In the genomic region with DNA sequence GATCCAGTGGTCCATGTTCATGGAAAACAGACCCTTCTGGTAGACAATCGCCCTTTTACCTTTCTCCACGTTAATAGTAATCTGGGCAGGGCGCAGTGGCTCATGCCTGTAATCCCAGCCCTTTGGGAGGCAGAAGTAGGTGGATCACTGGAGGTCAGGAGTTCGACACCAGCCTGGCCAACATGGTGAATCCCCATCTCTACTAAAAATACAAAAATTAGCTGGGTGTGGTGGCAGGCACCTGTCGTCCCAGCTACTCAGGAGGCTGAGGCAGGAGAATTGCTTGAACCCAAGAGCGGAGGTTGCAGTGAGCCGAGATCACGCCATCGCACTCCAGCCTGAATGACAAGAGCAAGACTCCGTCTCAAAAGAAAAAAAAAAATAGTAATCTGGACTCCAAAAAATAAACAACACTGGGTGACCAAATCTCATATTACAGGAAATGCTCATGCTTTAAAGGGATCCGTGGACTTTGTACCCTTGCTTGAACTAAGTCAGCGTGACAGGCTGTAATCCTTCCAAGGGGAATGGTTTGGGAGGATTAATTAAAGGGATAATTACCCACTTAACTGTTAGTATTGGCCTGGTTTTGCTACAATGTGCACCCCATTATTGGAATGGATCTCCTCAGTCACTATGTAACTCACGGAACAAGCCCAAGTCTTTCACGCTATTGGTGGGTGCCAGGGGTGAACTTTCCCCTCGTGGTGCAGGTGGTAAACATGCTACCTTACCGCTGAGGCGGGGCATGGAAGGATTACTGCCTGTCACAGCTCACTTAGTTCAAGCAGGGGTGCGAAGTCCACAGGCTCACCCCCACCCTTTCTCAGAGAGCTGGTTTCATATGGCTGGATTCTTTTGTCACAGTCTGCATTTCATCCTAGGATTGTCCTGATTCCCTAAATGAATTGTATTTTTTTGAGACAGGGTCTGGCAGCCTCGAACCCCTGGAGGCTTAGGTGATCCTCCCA, we compare ENCODE assay signal across 1 cellular context.
TF ChIP-seq lines count a peak whose summit lies in the region.

No MANE protein-coding gene starts in this region.

TF ChIP-seq in HepG2, 621 proteins besides CTCF, POLR2A, EP300 and RAD21 (continued from another document and continues in another):
- no peak for TF ChIP-seq TRAFD1 (CRISPR knock-in tag; IDR thresholded peaks at IDR 0.05; ENCODE audit: borderline replicate concordance)
- TF ChIP-seq ZNF556 (CRISPR knock-in tag; IDR thresholded peaks at IDR 0.05; ENCODE audit: borderline replicate concordance): peak; percentile 83; the same call in 1 of the 2 replicates
- TF ChIP-seq ZNF160 (CRISPR knock-in tag; IDR thresholded peaks at IDR 0.05): peak; percentile 36; the same call in 1 of the 2 replicates
- peak; percentile 88 for TF ChIP-seq PATZ1 (CRISPR knock-in tag; IDR thresholded peaks at IDR 0.05)
- TF ChIP-seq FOXO1 (CRISPR knock-in tag; IDR thresholded peaks at IDR 0.05): peak; percentile 100
- no peak; the same call in 1 of the 2 replicates for TF ChIP-seq MYPOP (CRISPR knock-in tag; IDR thresholded peaks at IDR 0.05)
- peak; percentile 90; the same call in 1 of the 2 replicates for TF ChIP-seq ZNF761 (CRISPR knock-in tag; conservative IDR thresholded peaks at IDR 0.05)
- peak; percentile 38 for TF ChIP-seq ZSCAN12 (CRISPR knock-in tag; IDR thresholded peaks at IDR 0.05)
- TF ChIP-seq ZNF7 (CRISPR knock-in tag; IDR thresholded peaks at IDR 0.05): no peak; the same call in 1 of the 2 replicates
- no peak for TF ChIP-seq ZNF446 (CRISPR knock-in tag; IDR thresholded peaks at IDR 0.05)
- no peak for TF ChIP-seq ZBTB1 (CRISPR knock-in tag; IDR thresholded peaks at IDR 0.05; ENCODE audit: borderline replicate concordance)
- TF ChIP-seq TBL1XR1 (IDR thresholded peaks at IDR 0.05; ENCODE audit: borderline replicate concordance, low read length, partially characterized antibody): no peak
- TF ChIP-seq MATR3 (CRISPR knock-in tag; IDR thresholded peaks at IDR 0.05): no peak
- no peak for TF ChIP-seq IKZF4 (CRISPR knock-in tag; IDR thresholded peaks at IDR 0.05; ENCODE audit: borderline replicate concordance, low read depth, not compliant biosample characterization)
- peak; percentile 79 for TF ChIP-seq KMT2B (CRISPR knock-in tag; IDR thresholded peaks at IDR 0.05)
- TF ChIP-seq MTA3 (CRISPR knock-in tag; IDR thresholded peaks at IDR 0.05): no peak
- no peak for TF ChIP-seq ZNF564 (CRISPR knock-in tag; IDR thresholded peaks at IDR 0.05)
- TF ChIP-seq, protein P1, sequence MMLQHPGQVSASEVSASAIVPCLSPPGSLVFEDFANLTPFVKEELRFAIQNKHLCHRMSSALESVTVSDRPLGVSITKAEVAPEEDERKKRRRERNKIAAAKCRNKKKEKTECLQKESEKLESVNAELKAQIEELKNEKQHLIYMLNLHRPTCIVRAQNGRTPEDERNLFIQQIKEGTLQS (CRISPR knock-in tag; IDR thresholded peaks at IDR 0.05): peak; percentile 62; the same call in 1 of the 2 replicates
- no peak for TF ChIP-seq ZEB1 (IDR thresholded peaks at IDR 0.05; ENCODE audit: insufficient replicate concordance, low read depth)
- TF ChIP-seq MIXL1 (CRISPR knock-in tag; IDR thresholded peaks at IDR 0.05): peak; percentile 22; the same call in 1 of the 2 replicates
- peak; percentile 64; the same call in 1 of the 2 replicates for TF ChIP-seq RNF219 (CRISPR knock-in tag; IDR thresholded peaks at IDR 0.05)
- TF ChIP-seq ZNF672 (CRISPR knock-in tag; IDR thresholded peaks at IDR 0.05): no peak
- no peak for TF ChIP-seq ZNF83 (CRISPR knock-in tag; IDR thresholded peaks at IDR 0.05; ENCODE audit: borderline replicate concordance)
- peak; percentile 84 for TF ChIP-seq ZBTB7B (CRISPR knock-in tag; IDR thresholded peaks at IDR 0.05)
- TF ChIP-seq, protein P2, sequence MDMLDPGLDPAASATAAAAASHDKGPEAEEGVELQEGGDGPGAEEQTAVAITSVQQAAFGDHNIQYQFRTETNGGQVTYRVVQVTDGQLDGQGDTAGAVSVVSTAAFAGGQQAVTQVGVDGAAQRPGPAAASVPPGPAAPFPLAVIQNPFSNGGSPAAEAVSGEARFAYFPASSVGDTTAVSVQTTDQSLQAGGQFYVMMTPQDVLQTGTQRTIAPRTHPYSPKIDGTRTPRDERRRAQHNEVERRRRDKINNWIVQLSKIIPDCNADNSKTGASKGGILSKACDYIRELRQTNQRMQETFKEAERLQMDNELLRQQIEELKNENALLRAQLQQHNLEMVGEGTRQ (IDR thresholded peaks at IDR 0.05; ENCODE audit: low read depth, low read length): peak; percentile 56
- TF ChIP-seq, protein P2 (CRISPR knock-in tag; IDR thresholded peaks at IDR 0.05; ENCODE audit: borderline replicate concordance): no peak; the same call in 1 of the 2 replicates
- TF ChIP-seq ZNF136 (CRISPR knock-in tag; IDR thresholded peaks at IDR 0.05; ENCODE audit: low read depth): peak; percentile 92; the same call in 1 of the 2 replicates
- TF ChIP-seq, protein P3, sequence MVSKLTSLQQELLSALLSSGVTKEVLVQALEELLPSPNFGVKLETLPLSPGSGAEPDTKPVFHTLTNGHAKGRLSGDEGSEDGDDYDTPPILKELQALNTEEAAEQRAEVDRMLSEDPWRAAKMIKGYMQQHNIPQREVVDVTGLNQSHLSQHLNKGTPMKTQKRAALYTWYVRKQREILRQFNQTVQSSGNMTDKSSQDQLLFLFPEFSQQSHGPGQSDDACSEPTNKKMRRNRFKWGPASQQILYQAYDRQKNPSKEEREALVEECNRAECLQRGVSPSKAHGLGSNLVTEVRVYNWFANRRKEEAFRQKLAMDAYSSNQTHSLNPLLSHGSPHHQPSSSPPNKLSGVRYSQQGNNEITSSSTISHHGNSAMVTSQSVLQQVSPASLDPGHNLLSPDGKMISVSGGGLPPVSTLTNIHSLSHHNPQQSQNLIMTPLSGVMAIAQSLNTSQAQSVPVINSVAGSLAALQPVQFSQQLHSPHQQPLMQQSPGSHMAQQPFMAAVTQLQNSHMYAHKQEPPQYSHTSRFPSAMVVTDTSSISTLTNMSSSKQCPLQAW (CRISPR knock-in tag; IDR thresholded peaks at IDR 0.05): peak; percentile 46
- TF ChIP-seq NFIB (CRISPR knock-in tag; IDR thresholded peaks at IDR 0.05; ENCODE audit: borderline replicate concordance): no peak
- TF ChIP-seq, protein P4, sequence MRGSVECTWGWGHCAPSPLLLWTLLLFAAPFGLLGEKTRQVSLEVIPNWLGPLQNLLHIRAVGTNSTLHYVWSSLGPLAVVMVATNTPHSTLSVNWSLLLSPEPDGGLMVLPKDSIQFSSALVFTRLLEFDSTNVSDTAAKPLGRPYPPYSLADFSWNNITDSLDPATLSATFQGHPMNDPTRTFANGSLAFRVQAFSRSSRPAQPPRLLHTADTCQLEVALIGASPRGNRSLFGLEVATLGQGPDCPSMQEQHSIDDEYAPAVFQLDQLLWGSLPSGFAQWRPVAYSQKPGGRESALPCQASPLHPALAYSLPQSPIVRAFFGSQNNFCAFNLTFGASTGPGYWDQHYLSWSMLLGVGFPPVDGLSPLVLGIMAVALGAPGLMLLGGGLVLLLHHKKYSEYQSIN (CRISPR knock-in tag; IDR thresholded peaks at IDR 0.05; ENCODE audit: borderline replicate concordance): no peak
- TF ChIP-seq HDAC6 (IDR thresholded peaks at IDR 0.05; ENCODE audit: low read depth, low read length): no peak
- TF ChIP-seq ZMAT3 (CRISPR knock-in tag; conservative IDR thresholded peaks at IDR 0.05): peak; percentile 86
- TF ChIP-seq, protein P5, sequence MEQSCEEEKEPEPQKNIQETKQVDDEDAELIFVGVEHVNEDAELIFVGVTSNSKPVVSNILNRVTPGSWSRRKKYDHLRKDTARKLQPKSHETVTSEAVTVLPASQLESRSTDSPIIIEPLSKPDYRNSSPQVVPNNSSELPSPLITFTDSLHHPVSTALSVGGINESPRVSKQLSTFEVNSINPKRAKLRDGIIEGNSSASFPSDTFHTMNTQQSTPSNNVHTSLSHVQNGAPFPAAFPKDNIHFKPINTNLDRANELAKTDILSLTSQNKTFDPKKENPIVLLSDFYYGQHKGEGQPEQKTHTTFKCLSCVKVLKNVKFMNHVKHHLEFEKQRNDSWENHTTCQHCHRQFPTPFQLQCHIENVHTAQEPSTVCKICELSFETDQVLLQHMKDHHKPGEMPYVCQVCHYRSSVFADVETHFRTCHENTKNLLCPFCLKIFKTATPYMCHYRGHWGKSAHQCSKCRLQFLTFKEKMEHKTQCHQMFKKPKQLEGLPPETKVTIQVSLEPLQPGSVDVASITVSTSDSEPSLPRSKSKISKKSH (CRISPR knock-in tag; IDR thresholded peaks at IDR 0.05; ENCODE audit: borderline replicate concordance): 0 out of 2 replicates have a peak, but pooled peaks have one; percentile 23
- TF ChIP-seq ZNF468 (CRISPR knock-in tag; IDR thresholded peaks at IDR 0.05): no peak
- TF ChIP-seq ZNF577 (CRISPR knock-in tag; IDR thresholded peaks at IDR 0.05; ENCODE audit: borderline replicate concordance, low read depth): no peak
- peak; percentile 95 for TF ChIP-seq TBX2 (CRISPR knock-in tag; IDR thresholded peaks at IDR 0.05; ENCODE audit: borderline replicate concordance)
- no peak for TF ChIP-seq ZMAT5 (CRISPR knock-in tag; IDR thresholded peaks at IDR 0.05; ENCODE audit: borderline replicate concordance, low read depth)
- peak; percentile 97 for TF ChIP-seq YEATS4 (CRISPR knock-in tag; IDR thresholded peaks at IDR 0.05; ENCODE audit: borderline replicate concordance)
- TF ChIP-seq ZNF12 (CRISPR knock-in tag; IDR thresholded peaks at IDR 0.05): peak; percentile 85
- no peak for TF ChIP-seq BRF2 (CRISPR knock-in tag; IDR thresholded peaks at IDR 0.05)
- TF ChIP-seq CCAR2 (optimal IDR thresholded peaks at IDR 0.05; ENCODE audit: low read depth, low read length): no peak
- no peak; the same call in 1 of the 2 replicates for TF ChIP-seq ZNF713 (CRISPR knock-in tag; IDR thresholded peaks at IDR 0.05)
- no peak for TF ChIP-seq SOX6 (IDR thresholded peaks at IDR 0.05)
- peak; percentile 93 for TF ChIP-seq SOX6 (CRISPR knock-in tag; IDR thresholded peaks at IDR 0.05)
- TF ChIP-seq ZNF33B (CRISPR knock-in tag; IDR thresholded peaks at IDR 0.05): peak; percentile 45; the same call in 1 of the 2 replicates
